Comparison of ENCODE assay signal across 11 cellular contexts in genomic region chr17:64534187-64534586, GRCh38. TPM values are rescaled to one million over a fixed set of nuclear protein-coding genes. Genes with fewer than 3 reads are reported as not detected.
DNase-seq lines count a peak whose midpoint lies in the region; ATAC-seq, FAIRE-seq and TF ChIP-seq lines count a peak whose summit lies in the region.
"Had no signal": no experiment of that assay in that cellular context is flagged by ENCODE, and none has a peak within 500 bp of the region (broad histone marks: within the 10 kb centered on the region; RNA-seq: fewer than 3 reads in every experiment).

No MANE protein-coding gene starts in this region.

- POLR2A ChIA-PET in naive thymus-derived CD4-positive, alpha-beta T cell (lab: Charles Lee): no interaction called here
- POLR2A ChIA-PET in GM10248 (lab: Yijun Ruan, JAX): no interaction called here

- DNase-seq in Daoy (ENCODE audit: low read depth) (peak; percentile 9), astrocyte (ENCODE audit: low read depth) (no peak), C1 segment of cervical spinal cord (lab: John Stamatoyannopoulos, UW) (no peak), NCI-H128 (lab: John Stamatoyannopoulos, UW; ENCODE audit: unreplicated experiment) (no peak), GM10248 (ENCODE audit: extremely low spot score) (no peak)
- no peak for DNase-seq in naive thymus-derived CD4-positive, alpha-beta T cell
- DNase-seq: gastrocnemius medialis, NCI-H2171, psoas muscle had no signal

- H3K4me1 Mint-ChIP-seq in astrocyte (ENCODE audit: low read depth, unreplicated experiment): peaks cover 24% of the 10 kb centered on the region
- peaks cover 0 to 8% (median 0%) of the 10 kb centered on the region in 7 donors for H3K4me1 Mint-ChIP-seq in naive thymus-derived CD4-positive, alpha-beta T cell

- no peaks in the 10 kb centered on the region for H3K27me3 ChIP-seq in Loucy (ENCODE audit: insufficient read depth, low read length, poor library complexity, severe bottlenecking)
- no peaks in the 10 kb centered on the region for H3K27me3 ChIP-seq in astrocyte (ENCODE audit: insufficient read depth, low read length)
- no peaks in the 10 kb centered on the region for H3K27me3 ChIP-seq in naive thymus-derived CD4-positive, alpha-beta T cell (ENCODE audit: control insufficient read depth in 2 of 2, insufficient read depth in 2 of 2, low read length in 2 of 2)
- H3K27me3 ChIP-seq: gastrocnemius medialis had no signal

- peaks cover 23% of the 10 kb centered on the region for H3K36me3 Mint-ChIP-seq in astrocyte (ENCODE audit: low read depth, unreplicated experiment)
- peaks cover 13 to 62% (median 32%) of the 10 kb centered on the region in 5 donors for H3K36me3 Mint-ChIP-seq in naive thymus-derived CD4-positive, alpha-beta T cell

- H3K27ac Mint-ChIP-seq in astrocyte (ENCODE audit: unreplicated experiment): peak overlapping the region; percentile 73
- peak overlapping the region in 6 of 9 donors; percentile 17 to 88 (median 50) for H3K27ac Mint-ChIP-seq in naive thymus-derived CD4-positive, alpha-beta T cell

- H3K4me2 ChIP-seq in Loucy (ENCODE audit: low read depth, low read length, poor library complexity, severe bottlenecking) (no peak overlapping the region), astrocyte (ENCODE audit: low read length) (no peak overlapping the region)

- no peaks in the 10 kb centered on the region for H4K20me1 ChIP-seq in Loucy (ENCODE audit: insufficient read depth, low read length, poor library complexity, severe bottlenecking)
- peaks cover 36% of the 10 kb centered on the region for H4K20me1 ChIP-seq in astrocyte (ENCODE audit: insufficient read depth, low read length)

- peak; percentile 34 for ATAC-seq in naive thymus-derived CD4-positive, alpha-beta T cell
- no peak for ATAC-seq in HG02973 (IDR thresholded peaks at IDR 0.05; ENCODE audit: unreplicated experiment)
- ATAC-seq: gastrocnemius medialis, psoas muscle had no signal

- H3K27ac ChIP-seq in astrocyte (ENCODE audit: low read depth, low read length): no peak overlapping the region
- no peak overlapping the region for H3K27ac ChIP-seq in naive thymus-derived CD4-positive, alpha-beta T cell (ENCODE audit: low read depth, low read length)
- H3K27ac ChIP-seq: gastrocnemius medialis, psoas muscle had no signal

- no peak overlapping the region for H3K4me3 ChIP-seq in Loucy (ENCODE audit: low read length, poor library complexity, severe bottlenecking)
- H3K4me3 ChIP-seq in astrocyte (ENCODE audit: insufficient read depth, low read depth, low read length): no peak overlapping the region
- H3K4me3 ChIP-seq in naive thymus-derived CD4-positive, alpha-beta T cell (ENCODE audit: low read length): no peak overlapping the region
- H3K4me3 ChIP-seq: gastrocnemius medialis, psoas muscle had no signal

- CTCF ChIA-PET in naive thymus-derived CD4-positive, alpha-beta T cell (lab: Charles Lee): interaction anchor here (1.1 to 1.5 kb wide), 3 partner anchors 35 to 202 kb away, joined by 3 to 6 read pairs (median 4); no protein-coding TSS in a partner anchor
- CTCF ChIA-PET in GM10248 (lab: Yijun Ruan, JAX): interaction anchor here (0.7 to 2.2 kb wide), 5 partner anchors 11 to 153 kb away, joined by 3 to 8 read pairs (median 3); no protein-coding TSS in a partner anchor

- intact Hi-C loops in naive thymus-derived CD4-positive, alpha-beta T cell (cut with micrococcal nuclease): no loop called here

- H2AFZ ChIP-seq in Loucy (ENCODE audit: low read length) (no peak overlapping the region), astrocyte (ENCODE audit: low read depth, low read length) (no peak overlapping the region)

- H3K9me3 Mint-ChIP-seq in astrocyte (ENCODE audit: unreplicated experiment): peaks cover 1% of the 10 kb centered on the region
- no peaks in the 10 kb centered on the region for H3K9me3 Mint-ChIP-seq in naive thymus-derived CD4-positive, alpha-beta T cell

- TF ChIP-seq CTCF in Loucy (conservative IDR thresholded peaks at IDR 0.05; ENCODE audit: low read length) (peak; percentile 54), astrocyte (IDR thresholded peaks at IDR 0.05; ENCODE audit: insufficient read depth, low read depth, low read length) (no peak), GM10248 (IDR thresholded peaks at IDR 0.05; ENCODE audit: control extremely low read depth, extremely low read depth, low read depth, missing control alignments) (no peak)

- H3K36me3 ChIP-seq in Loucy (ENCODE audit: insufficient read depth, low read length) (peaks cover 93% of the 10 kb centered on the region), astrocyte (ENCODE audit: insufficient read depth, low read length) (peaks cover 85% of the 10 kb centered on the region)
- peaks cover 28 to 91% (median 39%) of the 10 kb centered on the region in 3 experiments for H3K36me3 ChIP-seq in naive thymus-derived CD4-positive, alpha-beta T cell (ENCODE audit: control insufficient read depth in 2 of 3, insufficient read depth in 3 of 3, low read length in 3 of 3)

- no peaks in the 10 kb centered on the region for H3K27me3 Mint-ChIP-seq in astrocyte (ENCODE audit: low read depth, unreplicated experiment)
- no peaks in the 10 kb centered on the region for H3K27me3 Mint-ChIP-seq in naive thymus-derived CD4-positive, alpha-beta T cell

- FAIRE-seq in astrocyte (lab: Jason Lieb, UNC): no peak

- H3K79me2 ChIP-seq in Loucy (ENCODE audit: insufficient read depth, low read length) (no peaks in the 10 kb centered on the region), astrocyte (ENCODE audit: insufficient read depth, low read length) (peaks cover 2% of the 10 kb centered on the region)

- H3K4me1 ChIP-seq in Loucy (ENCODE audit: insufficient read depth, low read length, poor library complexity, severe bottlenecking) (no peaks in the 10 kb centered on the region), astrocyte (ENCODE audit: insufficient read depth, low read length) (no peaks in the 10 kb centered on the region)
- H3K4me1 ChIP-seq in naive thymus-derived CD4-positive, alpha-beta T cell (ENCODE audit: control insufficient read depth in 2 of 2, insufficient read depth in 2 of 2, low read length in 2 of 2): no peaks in the 10 kb centered on the region
- H3K4me1 ChIP-seq: gastrocnemius medialis, psoas muscle had no signal

- H3K9ac ChIP-seq in Loucy (ENCODE audit: low read depth, low read length, poor library complexity, severe bottlenecking) (no peak overlapping the region), astrocyte (ENCODE audit: low read length) (no peak overlapping the region)

- H3K9me2 ChIP-seq in Loucy (replicated peaks; ENCODE audit: low read depth, low read length): no peaks in the 10 kb centered on the region

- no peaks in the 10 kb centered on the region; the same call in 1 of the 2 replicates for H3F3A ChIP-seq in Loucy (ENCODE audit: low read depth)

- no peaks in the 10 kb centered on the region for H3K9me3 ChIP-seq in Loucy (ENCODE audit: insufficient read depth, low read depth, low read length)
- H3K9me3 ChIP-seq in astrocyte (ENCODE audit: insufficient read depth, low read depth, low read length): no peaks in the 10 kb centered on the region
- no peaks in the 10 kb centered on the region for H3K9me3 ChIP-seq in naive thymus-derived CD4-positive, alpha-beta T cell (ENCODE audit: control insufficient read depth in 2 of 3, low read length in 3 of 3)
- H3K9me3 ChIP-seq: gastrocnemius medialis, psoas muscle had no signal

- no peak overlapping the region for H3K4me3 Mint-ChIP-seq in astrocyte (ENCODE audit: unreplicated experiment)
- H3K4me3 Mint-ChIP-seq in naive thymus-derived CD4-positive, alpha-beta T cell: no peak overlapping the region

RNA-seq across cellular contexts. Expression of gene CEP95, which starts 27.4 kb away (rescaled TPM):
- 25.2 and 35.7 TPM in 2 replicates for total RNA-seq in Daoy (2014; rRNA removed; shearing (Covaris generic))
- 29.7 and 35.2 TPM in 2 replicates for total RNA-seq in astrocyte
- 100 to 1,000 TPM in 4 of 5 experiments, 10 to 100 TPM in 1; 46.7 to 192 (median 115) TPM for total RNA-seq in naive thymus-derived CD4-positive, alpha-beta T cell
- polyA plus RNA-seq in naive thymus-derived CD4-positive, alpha-beta T cell: 10 to 100 TPM; 11.3 to 16.6 TPM

RNA-seq across cellular contexts. Expression of gene DDX5, which starts 28.1 kb away (rescaled TPM):
- 274 and 287 TPM in 2 replicates for total RNA-seq in Daoy (2014; rRNA removed; shearing (Covaris generic))
- total RNA-seq in astrocyte: 549 and 555 TPM in 2 replicates
- 1,000 to 10,000 TPM in 4 of 5 experiments, 100 to 1,000 TPM in 1; 781 to 2,704 (median 1,632) TPM for total RNA-seq in naive thymus-derived CD4-positive, alpha-beta T cell
- polyA plus RNA-seq in naive thymus-derived CD4-positive, alpha-beta T cell: 1,000 to 10,000 TPM; 1,423 to 1,510 TPM

RNA-seq across cellular contexts. Expression of gene POLG2, which starts 37.3 kb away (rescaled TPM):
- total RNA-seq in Daoy (2014; rRNA removed; shearing (Covaris generic)): 8.3 and 11.6 TPM in 2 replicates
- total RNA-seq in astrocyte: 13.7 and 16.2 TPM in 2 replicates
- 10 to 100 TPM; 34.5 to 69.6 (median 41.9) TPM for total RNA-seq in naive thymus-derived CD4-positive, alpha-beta T cell
- polyA plus RNA-seq in naive thymus-derived CD4-positive, alpha-beta T cell: 1 to 10 TPM; 7.4 to 8.2 TPM
